ENCODE assay signal across 8 cellular contexts in genomic region chr15:68875377-68876116, GRCh38. TPM values are rescaled to one million over a fixed set of nuclear protein-coding genes. Genes with fewer than 3 reads are reported as not detected.
A peak's percentile ranks its signal among the peaks of the same experiment; 100 is the strongest.
DNase-seq lines count a peak whose midpoint lies in the region; ATAC-seq, FAIRE-seq and TF ChIP-seq lines count a peak whose summit lies in the region.

No MANE protein-coding gene starts in this region.

- peak overlapping the region; percentile 40 for H3K4me3 ChIP-seq in hepatocyte

- DNase-seq in GM12891 (ENCODE audit: insufficient read length, low spot score) (peak; percentile 52), NCI-H1930 (lab: John Stamatoyannopoulos, UW) (peak; percentile 42 to 69), T1000 (lab: John Stamatoyannopoulos, UW) (peak; percentile 74), astrocyte of the hippocampus (ENCODE audit: low read depth, low spot score) (peak; percentile 95), hepatocyte (ENCODE audit: low spot score) (peak; percentile 96), putamen (ENCODE audit: low spot score) (peak; percentile 85), urothelium cell line (ENCODE audit: low spot score) (peak; percentile 90)

- peak overlapping the region; percentile 93 for H3K4me2 ChIP-seq in hepatocyte

- 5% methylated on average over 31 of the region's 31 CpGs for WGBS in hepatocyte (ENCODE audit: low lambda C conversion rate, missing lambda C conversion rate)

- no peaks in the 10 kb centered on the region for H3K27me3 ChIP-seq in hepatocyte

- no peak for TF ChIP-seq POLR2A in GM12891 (IDR thresholded peaks at IDR 0.05; ENCODE audit: low read depth, low read length)
- no peak for TF ChIP-seq POLR2A in GM18505 (IDR thresholded peaks at IDR 0.05; ENCODE audit: borderline replicate concordance, extremely low read depth, insufficient read depth, insufficient read length)

- TF ChIP-seq CTCF in hepatocyte (IDR thresholded peaks at IDR 0.05; ENCODE audit: poor library complexity) = peak; percentile 97

- peaks cover 4% of the 10 kb centered on the region for H3K4me1 ChIP-seq in hepatocyte (ENCODE audit: insufficient read depth)

- H3K27ac ChIP-seq in hepatocyte = no peak overlapping the region

- ATAC-seq in GM18505 (IDR thresholded peaks at IDR 0.05; ENCODE audit: unreplicated experiment) = no peak

- H3K36me3 ChIP-seq in hepatocyte (replicated peaks; ENCODE audit: insufficient read depth, low read depth) = no peaks in the 10 kb centered on the region

- H3K79me2 ChIP-seq in hepatocyte = no peaks in the 10 kb centered on the region

- H4K20me1 ChIP-seq in hepatocyte (ENCODE audit: insufficient read depth, poor library complexity, severe bottlenecking) = no peaks in the 10 kb centered on the region

- H3K9me3 ChIP-seq in hepatocyte (ENCODE audit: low read depth) = no peaks in the 10 kb centered on the region

- H2AFZ ChIP-seq in hepatocyte = peak overlapping the region; percentile 78

- no peaks in the 10 kb centered on the region for H3K9me2 ChIP-seq in hepatocyte (replicated peaks; ENCODE audit: insufficient read depth)

- FAIRE-seq in GM12891 (lab: Jason Lieb, UNC) (peak; percentile 79), urothelium cell line (lab: Jason Lieb, UNC) (peak; percentile 82)

TF ChIP-seq in GM12891, 5 proteins besides CTCF, POLR2A, EP300 and RAD21:
- TF ChIP-seq PAX5 (IDR thresholded peaks at IDR 0.05; ENCODE audit: insufficient read depth, low read length, severe bottlenecking) (no peak), SPI1 (IDR thresholded peaks at IDR 0.05; ENCODE audit: low read depth, low read length) (no peak), POU2F2 (IDR thresholded peaks at IDR 0.05; ENCODE audit: low read depth, low read length) (no peak), POLR2AphosphoS5 (IDR thresholded peaks at IDR 0.05; ENCODE audit: low read depth, low read length) (no peak), TAF1 (IDR thresholded peaks at IDR 0.05; ENCODE audit: low read depth, low read length) (no peak)

RNA-seq across cellular contexts. Expression of gene SPESP1, which starts 54.8 kb away (rescaled TPM):
- polyA plus RNA-seq in GM12891 (2012; ENCODE audit: low read depth, missing spikeins) = 4.6 TPM
- total RNA-seq in hepatocyte = not detected in 2 replicates
- polyA plus RNA-seq in hepatocyte = not detected in 2 replicates

RNA-seq across cellular contexts. Expression of gene ANP32A, which starts 54.9 kb away (rescaled TPM):
- 229 TPM for polyA plus RNA-seq in GM12891 (2012; ENCODE audit: low read depth, missing spikeins)
- 59.4 and 81.8 TPM in 2 replicates for total RNA-seq in hepatocyte
- polyA plus RNA-seq in hepatocyte = 114 and 120 TPM in 2 replicates
